Comparison of ENCODE assay signal across 22 cellular contexts in genomic region chrX:63361494-63361893, GRCh38.
"Had no signal": no experiment of that assay in that cellular context is flagged by ENCODE, and none has a peak within 500 bp of the region (broad histone marks: within the 10 kb centered on the region; RNA-seq: fewer than 3 reads in every experiment).

No MANE protein-coding gene starts in this region.

- H3K36me3 Mint-ChIP-seq: naive B cell, natural killer cell, type B pancreatic cell had no signal

- H3K4me3 Mint-ChIP-seq: naive B cell; natural killer cell; stimulated activated memory B cell treated with anti-CD40 and anti-IgM and Interleukin-4, amounts not matched to agents 10 μg/mL and 1 μg/mL and 100 μg/mL, for 72 hours; stimulated activated naive CD8-positive, alpha-beta T cell treated with anti-CD3 and anti-CD28 coated beads, Interleukin-15, amount 100 ng/mL, for 72 hours; type B pancreatic cell had no signal

- ATAC-seq: natural killer cell; right lobe of liver; stimulated activated memory B cell treated with anti-CD40 and anti-IgM and Interleukin-4, amounts not matched to agents 10 μg/mL and 1 μg/mL and 100 μg/mL, for 72 hours; stimulated activated naive CD8-positive, alpha-beta T cell treated with anti-CD3 and anti-CD28 coated beads, Interleukin-15, amount 100 ng/mL, for 72 hours had no signal

- H3K4me1 ChIP-seq: left ventricle myocardium inferior, right atrium auricular region, right lobe of liver, tibial nerve, uterus had no signal

- H3K36me3 ChIP-seq: left ventricle myocardium inferior, ovary, right atrium auricular region, right lobe of liver, tibial nerve, uterus had no signal

- H3K4me3 ChIP-seq: hepatocyte, left ventricle myocardium inferior, lung, ovary, right atrium auricular region, right lobe of liver, smooth muscle cell, tibial nerve, uterus had no signal

- H3K4me1 Mint-ChIP-seq: naive B cell; natural killer cell; stimulated activated memory B cell treated with anti-CD40 and anti-IgM and Interleukin-4, amounts not matched to agents 10 μg/mL and 1 μg/mL and 100 μg/mL, for 72 hours; stimulated activated naive CD8-positive, alpha-beta T cell treated with anti-CD3 and anti-CD28 coated beads, Interleukin-15, amount 100 ng/mL, for 72 hours had no signal

- H3K27me3 Mint-ChIP-seq: naive B cell; progenitor cell of endocrine pancreas; stimulated activated memory B cell treated with anti-CD40 and anti-IgM and Interleukin-4, amounts not matched to agents 10 μg/mL and 1 μg/mL and 100 μg/mL, for 72 hours; stimulated activated naive CD8-positive, alpha-beta T cell treated with anti-CD3 and anti-CD28 coated beads, Interleukin-15, amount 100 ng/mL, for 72 hours; type B pancreatic cell had no signal

- DNase-seq: islet precursor cell; left ventricle myocardium inferior; naive B cell; natural killer cell; ovary; right lobe of liver; stimulated activated CD4-positive, alpha-beta T cell treated with anti-CD3 and anti-CD28 coated beads, Interleukin-1b, Interleukin-23, amount 100 ng/mL, for 48 hours; stimulated activated CD4-positive, alpha-beta T cell treated with anti-CD3 and anti-CD28 coated beads, Interleukin-2, amount 100 ng/mL, for 48 hours; stimulated activated CD4-positive, alpha-beta T cell treated with anti-CD3 and anti-CD28 coated beads, Interleukin-4, amount 100 ng/mL, for 4 hours; stimulated activated CD8-positive, alpha-beta memory T cell treated with anti-CD3 and anti-CD28 coated beads, Interleukin-4, amount 100 ng/mL, for 48 hours; stimulated activated naive CD4-positive, alpha-beta T cell treated with Interleukin-2 at 50 U/mL for 16 hours; stimulated activated naive CD8-positive, alpha-beta T cell treated with anti-CD3 and anti-CD28 coated beads, Interleukin-15, amount 100 ng/mL, for 72 hours; substantia nigra; uterus had no signal

- H3K79me2 ChIP-seq: hepatocyte had no signal

- H3K27ac ChIP-seq: hepatocyte, left ventricle myocardium inferior, ovary, right atrium auricular region, right lobe of liver, tibial nerve, uterus had no signal

- H3K27me3 ChIP-seq: hepatocyte, ovary, right atrium auricular region, right lobe of liver, tibial nerve, uterus had no signal

- H3K9me3 ChIP-seq: ovary, uterus had no signal

- H3K27ac Mint-ChIP-seq: natural killer cell; progenitor cell of endocrine pancreas; stimulated activated memory B cell treated with anti-CD40 and anti-IgM and Interleukin-4, amounts not matched to agents 10 μg/mL and 1 μg/mL and 100 μg/mL, for 72 hours; stimulated activated naive CD8-positive, alpha-beta T cell treated with anti-CD3 and anti-CD28 coated beads, Interleukin-15, amount 100 ng/mL, for 72 hours; type B pancreatic cell had no signal

- H3K9me3 Mint-ChIP-seq: type B pancreatic cell had no signal

- H3K4me2 ChIP-seq: hepatocyte, smooth muscle cell had no signal
